15 cellular contexts compared by ENCODE assay signal in the genomic region with DNA sequence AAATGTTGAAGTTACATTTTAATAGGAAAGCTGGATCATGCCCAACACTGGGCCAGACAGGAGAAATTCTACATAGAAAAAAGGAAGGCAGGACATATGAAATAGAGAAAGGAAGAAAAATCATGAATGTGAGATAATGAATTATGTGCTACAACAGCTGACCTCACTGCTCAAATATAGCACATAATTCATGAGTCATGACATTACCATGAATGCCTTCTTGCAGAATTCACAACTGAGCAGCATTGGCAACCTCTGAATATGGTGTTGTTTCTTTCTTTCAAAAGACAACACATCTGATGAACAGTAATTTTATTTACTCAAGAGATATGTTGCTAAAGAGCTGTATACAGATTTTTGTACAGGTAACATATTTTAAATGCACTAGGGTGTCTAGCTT. TPM values are rescaled to one million over a fixed set of nuclear protein-coding genes. Genes with fewer than 3 reads are reported as not detected.
DNase-seq lines count a peak whose midpoint lies in the region; ATAC-seq and TF ChIP-seq lines count a peak whose summit lies in the region.
"Had no signal": no experiment of that assay in that cellular context is flagged by ENCODE, and none has a peak within 500 bp of the region (broad histone marks: within the 10 kb centered on the region; RNA-seq: fewer than 3 reads in every experiment).

No MANE protein-coding gene starts in this region.

- H3K4me1 ChIP-seq in PC-3 (ENCODE audit: insufficient read depth, low read length) (no peaks in the 10 kb centered on the region), mesenchymal stem cell (ENCODE audit: control insufficient read depth, insufficient read depth, low read depth, low read length) (peaks cover 1% of the 10 kb centered on the region)
- H3K4me1 ChIP-seq: BLaER1 treated with 17β-estradiol and CSF1 and Interleukin-3, amounts not matched to agents 10 nM and 100 nM had no signal

- H3K27me3 ChIP-seq in PC-3 (ENCODE audit: low read length) = no peaks in the 10 kb centered on the region
- no peaks in the 10 kb centered on the region for H3K27me3 ChIP-seq in mesenchymal stem cell (ENCODE audit: control insufficient read depth in 1 of 2, insufficient read depth in 1 of 2, low read length in 2 of 2)
- H3K27me3 ChIP-seq: BLaER1 treated with 17β-estradiol and CSF1 and Interleukin-3, amounts not matched to agents 10 nM and 100 nM had no signal

- intact Hi-C loops in PC-3 (cut with micrococcal nuclease) = no loop called here

- no peak overlapping the region for H3K27ac ChIP-seq in PC-3 (ENCODE audit: low read length)
- H3K27ac ChIP-seq in mesenchymal stem cell (ENCODE audit: low read length, poor library complexity, severe bottlenecking) = no peak overlapping the region
- H3K27ac ChIP-seq: BLaER1 treated with 17β-estradiol and CSF1 and Interleukin-3, amounts not matched to agents 10 nM and 100 nM had no signal

- H3F3A ChIP-seq in PC-3 (ENCODE audit: low read length, unreplicated experiment) = no peaks in the 10 kb centered on the region

- no peak for TF ChIP-seq CTCF in PC-3 (conservative IDR thresholded peaks at IDR 0.05; ENCODE audit: low read depth, low read length)

- no peaks in the 10 kb centered on the region for H3K9me2 ChIP-seq in PC-3 (replicated peaks; ENCODE audit: low read length)

- H3K27me3 Mint-ChIP-seq in activated T-cell treated with anti-CD3 and anti-CD28 coated beads, Interleukin-2, amount 50 U/mL, for 72 hours (ENCODE audit: low read depth) = peaks cover 35% of the 10 kb centered on the region

- H3K4me3 Mint-ChIP-seq in activated T-cell treated with anti-CD3 and anti-CD28 coated beads, Interleukin-2, amount 50 U/mL, for 72 hours = no peak overlapping the region
- H3K4me3 Mint-ChIP-seq: activated T-cell treated with anti-CD3 and anti-CD28 coated beads, Interleukin-2, amount 50 U/mL, for 4 hours had no signal

- H3K14ac ChIP-seq in mesenchymal stem cell (ENCODE audit: low read length in 2 of 2) = no peak overlapping the region

- H3K4ac ChIP-seq in mesenchymal stem cell (ENCODE audit: low read depth in 1 of 2, low read length in 2 of 2) = no peak overlapping the region

- H3K4me1 Mint-ChIP-seq in activated T-cell treated with anti-CD3 and anti-CD28 coated beads, Interleukin-2, amount 50 U/mL, for 72 hours (ENCODE audit: low read depth) = no peaks in the 10 kb centered on the region

- H2AK5ac ChIP-seq in mesenchymal stem cell (ENCODE audit: low read length, severe bottlenecking) = no peak overlapping the region

- no peak overlapping the region for H3K18ac ChIP-seq in mesenchymal stem cell (ENCODE audit: low read depth in 1 of 2, low read length in 2 of 2)

- H3K9me3 ChIP-seq in PC-3 (ENCODE audit: low read length) (no peaks in the 10 kb centered on the region), mesenchymal stem cell (ENCODE audit: control insufficient read depth, low read length) (no peaks in the 10 kb centered on the region)
- H3K9me3 ChIP-seq: mucosa of descending colon had no signal

- H2AFZ ChIP-seq in PC-3 (ENCODE audit: low read length) (no peak overlapping the region), mesenchymal stem cell (ENCODE audit: low read depth, low read length) (no peak overlapping the region)

- BruUV-seq in PC-3 (replicated peaks; lab: Mats Ljungman, UMichigan) = no TSS peak

- CTCF ChIA-PET in PC-3 (lab: Charles Lee) = no interaction called here

- ATAC-seq in PC-3 (0 out of 2 replicates have a peak, but pooled peaks have one; percentile 31), GM21390 (IDR thresholded peaks at IDR 0.05; ENCODE audit: unreplicated experiment) (no peak), GM19452 (IDR thresholded peaks at IDR 0.05; ENCODE audit: unreplicated experiment) (no peak)
- ATAC-seq in activated T-cell treated with anti-CD3 and anti-CD28 coated beads, Interleukin-2, amount 50 U/mL, for 72 hours (replicated peaks in 1 of 2) = no peak
- ATAC-seq: activated T-cell treated with anti-CD3 and anti-CD28 coated beads, Interleukin-2, amount 50 U/mL, for 4 hours; mucosa of descending colon had no signal

- H3K23ac ChIP-seq in mesenchymal stem cell (ENCODE audit: low read length in 2 of 2) = no peak overlapping the region

- no peak overlapping the region for H4K8ac ChIP-seq in mesenchymal stem cell (ENCODE audit: low read length)

- no peak overlapping the region for H2BK15ac ChIP-seq in mesenchymal stem cell (ENCODE audit: low read depth, poor library complexity, severe bottlenecking)

- no peak overlapping the region for H3K4me2 ChIP-seq in PC-3 (ENCODE audit: low read length)
- H3K4me2 ChIP-seq in mesenchymal stem cell (ENCODE audit: low read length, poor library complexity, severe bottlenecking) = no peak overlapping the region
- H3K4me2 ChIP-seq: BLaER1 treated with 17β-estradiol and CSF1 and Interleukin-3, amounts not matched to agents 10 nM and 100 nM had no signal

- no peaks in the 10 kb centered on the region for H3K79me1 ChIP-seq in mesenchymal stem cell (replicated peaks; ENCODE audit: low read length, poor library complexity, severe bottlenecking)

- H2BK120ac ChIP-seq in mesenchymal stem cell (ENCODE audit: low read depth, low read length) = no peak overlapping the region

- H4K91ac ChIP-seq in mesenchymal stem cell (ENCODE audit: low read length) = no peak overlapping the region

- H4K20me1 ChIP-seq in PC-3 (ENCODE audit: low read length) = no peaks in the 10 kb centered on the region

- H3K27ac Mint-ChIP-seq in activated T-cell treated with anti-CD3 and anti-CD28 coated beads, Interleukin-2, amount 50 U/mL, for 72 hours = no peak overlapping the region

- H3K36me3 ChIP-seq in PC-3 (ENCODE audit: low read depth, low read length) (no peaks in the 10 kb centered on the region), mesenchymal stem cell (ENCODE audit: control insufficient read depth in 1 of 2, insufficient read depth in 2 of 2, low read depth in 1 of 2, low read length in 2 of 2) (no peaks in the 10 kb centered on the region)

- DNase-seq in COLO829 (ENCODE audit: low spot score) (peak; percentile 47), PC-3 (peak; percentile 26), dermis blood vessel endothelial cell (peak; percentile 57), mesenchymal stem cell (peak; percentile 48), HUDEP-2 (lab: John Stamatoyannopoulos, UW; ENCODE audit: unreplicated experiment in 76 of 76) (no peak)
- DNase-seq in activated T-cell treated with anti-CD3 and anti-CD28 coated beads, Interleukin-2, amount 50 U/mL, for 72 hours = no peak
- DNase-seq: activated T-cell treated with anti-CD3 and anti-CD28 coated beads, Interleukin-2, amount 50 U/mL, for 4 hours; GF-D8; mucosa of descending colon; NCI-H2029; stimulated activated CD4-positive, alpha-beta T cell treated with anti-CD3 and anti-CD28 coated beads, Interleukin-4, amount 100 ng/mL, for 1 hour; stimulated activated naive CD4-positive, alpha-beta T cell had no signal

- H3K36me3 Mint-ChIP-seq in activated T-cell treated with anti-CD3 and anti-CD28 coated beads, Interleukin-2, amount 50 U/mL, for 72 hours (ENCODE audit: insufficient read depth in 2 of 2) = no peaks in the 10 kb centered on the region

- no peak overlapping the region for H2BK12ac ChIP-seq in mesenchymal stem cell (ENCODE audit: low read length in 2 of 2)

- POLR2A ChIA-PET in PC-3 (lab: Charles Lee; ENCODE audit: unreplicated experiment) = no interaction called here

- H3K9ac ChIP-seq in PC-3 (ENCODE audit: low read length) (no peak overlapping the region), mesenchymal stem cell (ENCODE audit: low read length) (no peak overlapping the region)
- H3K9ac ChIP-seq: BLaER1 treated with 17β-estradiol and CSF1 and Interleukin-3, amounts not matched to agents 10 nM and 100 nM had no signal

- H3K79me2 ChIP-seq in PC-3 (ENCODE audit: low read length) = no peaks in the 10 kb centered on the region

- peaks cover 0 to 1% of the 10 kb centered on the region in 2 donors for H3K9me3 Mint-ChIP-seq in activated T-cell treated with anti-CD3 and anti-CD28 coated beads, Interleukin-2, amount 50 U/mL, for 72 hours
- H3K9me3 Mint-ChIP-seq: activated T-cell treated with anti-CD3 and anti-CD28 coated beads, Interleukin-2, amount 50 U/mL, for 4 hours had no signal

- H3K4me3 ChIP-seq in PC-3 (ENCODE audit: low read length) (no peak overlapping the region), mesenchymal stem cell (ENCODE audit: insufficient read depth in 1 of 2, low read depth in 1 of 2, low read length in 2 of 2) (no peak overlapping the region)
- H3K4me3 ChIP-seq: BLaER1 treated with 17β-estradiol and CSF1 and Interleukin-3, amounts not matched to agents 10 nM and 100 nM; mucosa of descending colon had no signal

- no peak overlapping the region for H2BK5ac ChIP-seq in mesenchymal stem cell (ENCODE audit: low read depth, low read length, poor library complexity, severe bottlenecking)

RNA-seq across cellular contexts. Expression of gene APBA1, which starts 34.4 kb away (rescaled TPM):
- total RNA-seq in PC-3 (2014; rRNA removed) = 0.06 and 0.07 TPM in 2 replicates
- 4.9 and 8.6 TPM in 2 replicates for total RNA-seq in dermis blood vessel endothelial cell
- 8.1 TPM for polyA plus RNA-seq in mesenchymal stem cell (2013, experiment 1 of 2)
- polyA plus RNA-seq in mesenchymal stem cell (2013, experiment 2 of 2) = 7.5 TPM
- total RNA-seq in activated T-cell treated with anti-CD3 and anti-CD28 coated beads, Interleukin-2, amount 50 U/mL, for 72 hours = 1 to 10 TPM in 1 of 2 donors, under 1 TPM in 1; 0.74 to 1.2 TPM

Comparison
In these comparisons a context has a peak if more than half of its experiments do, and no peak if none do; other contexts are left out.
1. DNase-seq: peak in COLO829 (single experiment), PC-3 (single experiment), dermis blood vessel endothelial cell (single experiment) and mesenchymal stem cell (single experiment); none in HUDEP-2 (0 of 76) and activated T-cell treated with anti-CD3 and anti-CD28 coated beads, Interleukin-2, amount 50 U/mL, for 72 hours (0 of 2).